ENCODE assay signal across 11 cellular contexts in the genomic region with DNA sequence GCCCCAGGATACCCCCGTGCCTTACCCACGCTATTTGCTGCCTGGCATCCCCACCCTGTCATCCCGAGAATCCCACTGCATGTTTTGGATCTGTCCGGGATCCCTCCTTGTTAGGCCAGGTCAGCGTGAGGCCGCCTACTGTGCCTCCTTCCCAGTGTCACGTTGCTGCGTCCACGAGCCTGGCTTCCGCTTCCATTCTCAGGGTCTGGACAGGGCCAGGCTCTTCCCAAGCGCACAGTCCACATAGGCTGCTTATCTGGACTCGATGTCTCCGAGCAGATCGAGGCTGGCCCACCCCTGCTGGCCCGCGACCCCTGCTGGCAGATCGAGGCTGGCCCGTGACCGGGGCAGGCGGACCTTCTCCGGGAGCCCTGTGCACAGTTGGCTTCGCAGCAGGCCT.
"Had no signal": no experiment of that assay in that cellular context is flagged by ENCODE, and none has a peak within 500 bp of the region (broad histone marks: within the 10 kb centered on the region; RNA-seq: fewer than 3 reads in every experiment).

No MANE protein-coding gene starts in this region.

- H3K27me3 ChIP-seq: adrenal gland, heart right ventricle, thyroid gland had no signal

- H3K9me3 ChIP-seq: adrenal gland, heart right ventricle, thyroid gland had no signal

- H3K4me3 Mint-ChIP-seq: T-helper 17 cell had no signal

- DNase-seq: activated CD4-positive, alpha-beta T cell treated with anti-CD3 and anti-CD28 coated beads, Interleukin-2, amount 50 U/mL, for 1 hour; activated naive CD4-positive, alpha-beta T cell treated with anti-CD3 and anti-CD28 coated beads, Interleukin-2, amount 50 U/mL, for 16 hours; adrenal gland; foreskin melanocyte; heart right ventricle; midbrain; occipital lobe; SHP77; T-helper 17 cell; thyroid gland had no signal

- H3K36me3 ChIP-seq: adrenal gland, thyroid gland had no signal

- H3K4me3 ChIP-seq: adrenal gland, heart right ventricle, smooth muscle cell, thyroid gland had no signal

- H3K27me3 Mint-ChIP-seq: T-helper 17 cell had no signal

- ATAC-seq: heart right ventricle, T-helper 17 cell had no signal

- H3K27ac ChIP-seq: adrenal gland had no signal
